Comparison of ENCODE assay signal across 1 cellular context in genomic region chr2:73779472-73780241, GRCh38.
TF ChIP-seq lines count a peak whose summit lies in the region.

DUSP11 (minus strand) TSS chr2:73780103; CDS start chr2:73779974, 129 bp downstream.

TF ChIP-seq in K562, 482 proteins besides CTCF, POLR2A, EP300 and RAD21 (continued from another document):
- TF ChIP-seq RBM15 (IDR thresholded peaks at IDR 0.05; ENCODE audit: insufficient read depth, low read length), result no peak
